7 cellular contexts compared by ENCODE assay signal in genomic region chr11:4636962-4637661, GRCh38. TPM values are rescaled to one million over a fixed set of nuclear protein-coding genes. Genes with fewer than 3 reads are reported as not detected.
A peak's percentile ranks its signal among the peaks of the same experiment; 100 is the strongest.
DNase-seq lines count a peak whose midpoint lies in the region; ATAC-seq and TF ChIP-seq lines count a peak whose summit lies in the region.

TSS of gene OR51D1 (plus strand) at chr11:4637477. CDS start at chr11:4639791, 2,314 bp downstream.

- H3K27me3 ChIP-seq in ascending aorta = no peaks in the 10 kb centered on the region
- no peaks in the 10 kb centered on the region for H3K27me3 ChIP-seq in gastrocnemius medialis

- ATAC-seq in GM18502 (IDR thresholded peaks at IDR 0.05; ENCODE audit: poor library complexity, unreplicated experiment) (peak; percentile 98), HG02852 (IDR thresholded peaks at IDR 0.05; ENCODE audit: unreplicated experiment) (peak; percentile 98), gastrocnemius medialis (peak; percentile 72 to 88)

- in situ Hi-C loops in gastrocnemius medialis (cut with MboI; ENCODE audit: low sequenced_read_pairs in 4 of 4) = loop anchor here in 3 of 4 donors (10.0 to 25.0 kb wide), 4 partner anchors 188 to 1175 kb away; partner anchors contain the start of genes OR51F2 (in 2 of the 3), OR51L1 (in 1 of the 3) and OR52N2 (in 1 of the 3)

- H3K9me3 ChIP-seq in ascending aorta = no peaks in the 10 kb centered on the region
- no peaks in the 10 kb centered on the region for H3K9me3 ChIP-seq in gastrocnemius medialis

- H3K36me3 ChIP-seq in ascending aorta (no peaks in the 10 kb centered on the region), gastrocnemius medialis (no peaks in the 10 kb centered on the region)

- DNase-seq in NCI-H1417 (lab: John Stamatoyannopoulos, UW) (peak; percentile 67 to 86 (median 84)), T-helper 1 cell (peak; percentile 24 to 55 (median 51)), ascending aorta (ENCODE audit: low spot score in 2 of 2) (peak in 1 of 2 donors; percentile 72), hypothalamus (lab: John Stamatoyannopoulos, UW) (peak in 40 of 51 donors; percentile 2 to 72 (median 36)), gastrocnemius medialis (peak in 1 of 2 donors; percentile 45)

- H3K4me1 ChIP-seq in ascending aorta = peaks cover 0 to 2% of the 10 kb centered on the region in 2 donors
- no peaks in the 10 kb centered on the region for H3K4me1 ChIP-seq in gastrocnemius medialis

- TF ChIP-seq POLR2A in gastrocnemius medialis (IDR thresholded peaks at IDR 0.05) = no peak

- H3K27ac ChIP-seq in ascending aorta (no peak within 1 kb of the TSS), gastrocnemius medialis (no peak within 1 kb of the TSS)

- intact Hi-C loops in ascending aorta (cut with DNase I) (loop anchor here (5.0 kb wide), 1 partner anchor 1170 kb away; the partner anchor contains the start of gene OR52N2), gastrocnemius medialis (cut with DNase I; ENCODE audit: low total_unique reads) (loop anchor here (1.0 to 5.0 kb wide), 3 partner anchors 189 to 1716 kb away; no protein-coding TSS in a partner anchor)

- TF ChIP-seq CTCF in ascending aorta (IDR thresholded peaks at IDR 0.05) (peak; percentile 41 to 83 (median 78)), gastrocnemius medialis (IDR thresholded peaks at IDR 0.05 in 4 of 5, conservative IDR thresholded peaks at IDR 0.05 in 1 of 5) (peak; percentile 42 to 88 (median 77))

- H3K4me3 ChIP-seq in ascending aorta (peak within 1 kb of the TSS in 1 of 2 donors; percentile 44), gastrocnemius medialis (peak within 1 kb of the TSS; percentile 27 to 49 (median 32))

RNA-seq across cellular contexts. Expression of gene OR51D1, which starts in this region (rescaled TPM):
- total RNA-seq in ascending aorta (not detected), gastrocnemius medialis (not detected)

Comparison
In these comparisons a context has a peak if more than half of its experiments do, and no peak if none do; other contexts are left out.
1. Peak in ATAC-seq and H3K4me3 ChIP-seq in gastrocnemius medialis; RNA of the gene not detected or under 1 TPM.